In the genomic region with DNA sequence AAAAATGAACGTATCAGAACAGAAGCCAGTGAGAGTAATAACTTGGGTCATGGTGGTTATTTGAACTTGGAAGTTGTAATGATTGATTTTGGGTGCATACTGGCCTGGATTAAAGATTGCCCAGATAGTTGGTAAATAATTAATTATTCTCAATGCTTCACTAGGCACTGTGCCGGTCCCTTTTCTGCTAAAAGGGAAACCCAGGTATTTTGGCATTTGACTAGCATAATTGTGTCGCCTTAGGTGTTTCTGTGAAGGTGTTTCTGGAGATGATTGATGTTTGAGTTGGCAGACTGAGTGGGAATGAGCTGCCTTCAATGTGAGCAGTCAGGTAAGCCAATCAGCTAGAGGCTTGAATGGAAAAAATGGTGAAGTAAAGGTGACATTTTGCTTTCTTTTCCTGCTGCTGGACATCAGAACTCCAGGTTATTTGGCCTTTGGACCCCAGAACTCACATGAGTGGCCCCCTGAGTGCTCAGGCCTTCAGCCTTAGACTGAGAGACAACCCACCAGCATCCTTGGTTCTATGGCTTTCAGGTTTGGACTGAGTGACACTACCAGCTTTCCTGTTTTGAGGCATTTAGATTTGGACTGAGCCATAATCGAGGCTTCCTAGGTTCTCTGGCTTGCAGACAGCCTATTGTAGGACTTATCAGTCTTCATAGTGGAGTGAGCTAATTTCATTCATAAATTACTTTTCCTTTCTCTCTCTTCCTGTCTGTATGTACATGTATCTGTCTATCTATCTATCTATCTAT, we compare ENCODE assay signal across 27 cellular contexts.
"Had no signal": no experiment of that assay in that cellular context is flagged by ENCODE, and none has a peak within 500 bp of the region (broad histone marks: within the 10 kb centered on the region; RNA-seq: fewer than 3 reads in every experiment).

No MANE protein-coding gene starts in this region.

- H3K27me3 ChIP-seq: cardiac muscle cell, colonic mucosa, dorsolateral prefrontal cortex, upper lobe of left lung, vagina had no signal

- H3K27ac ChIP-seq: cardiac muscle cell, colonic mucosa, dorsolateral prefrontal cortex, left ventricle myocardium inferior, skin epidermis, upper lobe of left lung, vagina had no signal

- H3K4me3 ChIP-seq: cardiac muscle cell, colonic mucosa, dorsolateral prefrontal cortex, left ventricle myocardium inferior, skin epidermis, upper lobe of left lung, vagina had no signal

- H3K4me3 Mint-ChIP-seq: activated CD4-positive, alpha-beta T cell treated with anti-CD3 and anti-CD28 coated beads for 36 hours; activated CD8-positive, alpha-beta memory T cell treated with anti-CD3 and anti-CD28 coated beads, Interleukin-2, amount 10 ng/mL, durations not matched to agents 7 days and 5 days; activated CD8-positive, alpha-beta T cell treated with anti-CD3 and anti-CD28 coated beads, Interleukin-2, amount 10 ng/mL, durations not matched to agents 7 days and 5 days; activated naive CD8-positive, alpha-beta T cell; activated T-cell treated with anti-CD3 and anti-CD28 coated beads, Interleukin-2, amount 50 U/mL, for 72 hours; mesothelial cell of epicardium; naive thymus-derived CD4-positive, alpha-beta T cell; stimulated activated effector memory CD8-positive, alpha-beta T cell treated with anti-CD3 and anti-CD28 coated beads, Interleukin-12 subunit alpha, Interleukin-12 subunit beta, amount 100 ng/mL, for 72 hours; stimulated activated naive CD8-positive, alpha-beta T cell treated with anti-CD3 and anti-CD28 coated beads, Interleukin-15, amount 100 ng/mL, for 72 hours had no signal

- DNase-seq: activated CD4-positive, alpha-beta T cell treated with anti-CD3 and anti-CD28 coated beads for 36 hours; activated CD4-positive, CD25-positive, alpha-beta regulatory T cell; activated CD8-positive, alpha-beta memory T cell treated with anti-CD3 and anti-CD28 coated beads, Interleukin-2, amount 10 ng/mL, durations not matched to agents 7 days and 5 days; activated CD8-positive, alpha-beta T cell treated with anti-CD3 and anti-CD28 coated beads, Interleukin-2, amount 10 ng/mL, durations not matched to agents 7 days and 5 days; activated effector memory CD4-positive, alpha-beta T cell treated with Interleukin-2 at 50 U/mL for 16 hours; activated naive CD4-positive, alpha-beta T cell treated with Interleukin-2 at 50 U/mL for 16 hours; activated T-cell treated with anti-CD3 and anti-CD28 coated beads, Interleukin-2, amount 50 U/mL, for 72 hours; anterior cingulate cortex; cerebellar nuclear complex; colonic mucosa; dorsolateral prefrontal cortex; effector memory CD4-positive, alpha-beta T cell; hippocampal formation; left ventricle myocardium inferior; naive thymus-derived CD4-positive, alpha-beta T cell; stimulated activated CD4-positive, alpha-beta T cell treated with anti-CD3 and anti-CD28 coated beads, Interleukin-12 subunit alpha, Interleukin-12 subunit beta, amount 100 ng/mL, for 4 hours; stimulated activated CD4-positive, alpha-beta T cell treated with anti-CD3 and anti-CD28 coated beads, Interleukin-4, amount 100 ng/mL, for 24 hours; stimulated activated naive CD8-positive, alpha-beta T cell treated with anti-CD3 and anti-CD28 coated beads, Interleukin-15, amount 100 ng/mL, for 72 hours; substantia nigra; upper lobe of left lung had no signal

- H3K4me1 Mint-ChIP-seq: activated CD4-positive, alpha-beta T cell treated with anti-CD3 and anti-CD28 coated beads for 36 hours; activated CD8-positive, alpha-beta memory T cell treated with anti-CD3 and anti-CD28 coated beads, Interleukin-2, amount 10 ng/mL, durations not matched to agents 7 days and 5 days; mesothelial cell of epicardium; naive thymus-derived CD4-positive, alpha-beta T cell; stimulated activated effector memory CD8-positive, alpha-beta T cell treated with anti-CD3 and anti-CD28 coated beads, Interleukin-12 subunit alpha, Interleukin-12 subunit beta, amount 100 ng/mL, for 72 hours; stimulated activated naive CD8-positive, alpha-beta T cell treated with anti-CD3 and anti-CD28 coated beads, Interleukin-15, amount 100 ng/mL, for 72 hours had no signal

- H3K9me3 ChIP-seq: colonic mucosa, vagina had no signal

- H3K4me1 ChIP-seq: colonic mucosa, left ventricle myocardium inferior, upper lobe of left lung, vagina had no signal

- H3K27me3 Mint-ChIP-seq: activated CD4-positive, alpha-beta T cell treated with anti-CD3 and anti-CD28 coated beads for 36 hours; activated CD8-positive, alpha-beta memory T cell treated with anti-CD3 and anti-CD28 coated beads, Interleukin-2, amount 10 ng/mL, durations not matched to agents 7 days and 5 days; naive thymus-derived CD4-positive, alpha-beta T cell; stimulated activated naive CD8-positive, alpha-beta T cell treated with anti-CD3 and anti-CD28 coated beads, Interleukin-15, amount 100 ng/mL, for 72 hours had no signal

- H3K36me3 Mint-ChIP-seq: activated CD8-positive, alpha-beta memory T cell treated with anti-CD3 and anti-CD28 coated beads, Interleukin-2, amount 10 ng/mL, durations not matched to agents 7 days and 5 days; activated naive CD8-positive, alpha-beta T cell; naive thymus-derived CD4-positive, alpha-beta T cell; stimulated activated effector memory CD8-positive, alpha-beta T cell treated with anti-CD3 and anti-CD28 coated beads, Interleukin-12 subunit alpha, Interleukin-12 subunit beta, amount 100 ng/mL, for 72 hours had no signal

- H3K36me3 ChIP-seq: cardiac muscle cell, colonic mucosa, left ventricle myocardium inferior, upper lobe of left lung, vagina had no signal

- H3K27ac Mint-ChIP-seq: activated CD4-positive, alpha-beta T cell treated with anti-CD3 and anti-CD28 coated beads for 36 hours; activated CD8-positive, alpha-beta memory T cell treated with anti-CD3 and anti-CD28 coated beads, Interleukin-2, amount 10 ng/mL, durations not matched to agents 7 days and 5 days; activated CD8-positive, alpha-beta T cell treated with anti-CD3 and anti-CD28 coated beads, Interleukin-2, amount 10 ng/mL, durations not matched to agents 7 days and 5 days; activated naive CD8-positive, alpha-beta T cell; activated T-cell treated with anti-CD3 and anti-CD28 coated beads, Interleukin-2, amount 50 U/mL, for 72 hours; mesothelial cell of epicardium; naive thymus-derived CD4-positive, alpha-beta T cell; stimulated activated effector memory CD8-positive, alpha-beta T cell treated with anti-CD3 and anti-CD28 coated beads, Interleukin-12 subunit alpha, Interleukin-12 subunit beta, amount 100 ng/mL, for 72 hours; stimulated activated naive CD8-positive, alpha-beta T cell treated with anti-CD3 and anti-CD28 coated beads, Interleukin-15, amount 100 ng/mL, for 72 hours had no signal

- ATAC-seq: activated CD4-positive, alpha-beta T cell treated with anti-CD3 and anti-CD28 coated beads for 36 hours; activated CD8-positive, alpha-beta memory T cell treated with anti-CD3 and anti-CD28 coated beads, Interleukin-2, amount 10 ng/mL, durations not matched to agents 7 days and 5 days; activated CD8-positive, alpha-beta T cell treated with anti-CD3 and anti-CD28 coated beads, Interleukin-2, amount 10 ng/mL, durations not matched to agents 7 days and 5 days; activated T-cell treated with anti-CD3 and anti-CD28 coated beads, Interleukin-2, amount 50 U/mL, for 72 hours; naive thymus-derived CD4-positive, alpha-beta T cell; sciatic nerve; stimulated activated effector memory CD8-positive, alpha-beta T cell treated with anti-CD3 and anti-CD28 coated beads, Interleukin-12 subunit alpha, Interleukin-12 subunit beta, amount 100 ng/mL, for 72 hours; stimulated activated naive CD8-positive, alpha-beta T cell treated with anti-CD3 and anti-CD28 coated beads, Interleukin-15, amount 100 ng/mL, for 72 hours had no signal
